Comparison of ENCODE assay signal across 15 cellular contexts in genomic region chr16:9395958-9396359, GRCh38.
DNase-seq lines count a peak whose midpoint lies in the region; ATAC-seq and TF ChIP-seq lines count a peak whose summit lies in the region.
"Had no signal": no experiment of that assay in that cellular context is flagged by ENCODE, and none has a peak within 500 bp of the region (broad histone marks: within the 10 kb centered on the region; RNA-seq: fewer than 3 reads in every experiment).

No MANE protein-coding gene starts in this region.

- no peaks in the 10 kb centered on the region for H3F3A ChIP-seq in GM23338 (replicated peaks; ENCODE audit: low read depth)
- peaks cover 18% of the 10 kb centered on the region for H3F3A ChIP-seq in neural progenitor cell (ENCODE audit: low read depth)

- H3K27me3 ChIP-seq in GM23338 (ENCODE audit: insufficient read depth) (no peaks in the 10 kb centered on the region), colonic mucosa (no peaks in the 10 kb centered on the region), neural progenitor cell (no peaks in the 10 kb centered on the region), osteoblast (ENCODE audit: insufficient read depth, low read length) (no peaks in the 10 kb centered on the region)

- H3K27ac ChIP-seq in GM23338 (ENCODE audit: low read depth) (no peak overlapping the region), colonic mucosa (no peak overlapping the region), neural progenitor cell (no peak overlapping the region), osteoblast (ENCODE audit: low read depth, low read length) (no peak overlapping the region)
- H3K27ac ChIP-seq: HL-60 had no signal

- H3K9me3 ChIP-seq in colonic mucosa (no peaks in the 10 kb centered on the region), neural progenitor cell (ENCODE audit: low read depth) (no peaks in the 10 kb centered on the region), osteoblast (ENCODE audit: low read depth, low read length) (no peaks in the 10 kb centered on the region)
- H3K9me3 ChIP-seq: HAP-1 had no signal

- H3K4me3 Mint-ChIP-seq in GM23338 (no peak overlapping the region), neural progenitor cell (no peak overlapping the region)
- H3K4me3 Mint-ChIP-seq: B cell had no signal

- peaks cover 7% of the 10 kb centered on the region; the same call in 2 of the 3 replicates for H3K9me3 Mint-ChIP-seq in GM23338
- peaks cover 6% of the 10 kb centered on the region for H3K9me3 Mint-ChIP-seq in neural progenitor cell

- H3K79me2 ChIP-seq in GM23338 (replicated peaks; ENCODE audit: insufficient read depth) (no peaks in the 10 kb centered on the region), neural progenitor cell (ENCODE audit: low read depth) (no peaks in the 10 kb centered on the region), osteoblast (ENCODE audit: insufficient read depth, low read length) (no peaks in the 10 kb centered on the region)

- peaks cover 5% of the 10 kb centered on the region for H3K9me2 ChIP-seq in GM23338 (ENCODE audit: insufficient read depth)

- DNase-seq in DMS153 treated with DMSO at 0.1 percent for 48 hours (lab: John Stamatoyannopoulos, UW; ENCODE audit: unreplicated experiment) (peak; percentile 13), GM23338 (ENCODE audit: low spot score) (no peak), colonic mucosa (peak; percentile 27), neural progenitor cell (ENCODE audit: low spot score) (no peak), NCI-H187 (lab: John Stamatoyannopoulos, UW) (no peak), osteoblast (ENCODE audit: insufficient read length, low spot score, missing footprints) (no peak)
- DNase-seq: CD4-positive, CD25-positive, alpha-beta regulatory T cell; DND-41; NCI-H187 treated with DMSO at 0.1 percent for 48 hours; PC-3 had no signal

- H3K4me3 ChIP-seq in GM23338 (no peak overlapping the region), colonic mucosa (no peak overlapping the region), neural progenitor cell (no peak overlapping the region), osteoblast (ENCODE audit: insufficient read depth, low read length) (no peak overlapping the region)
- H3K4me3 ChIP-seq: GM12878, HAP-1 had no signal

- H3K36me3 ChIP-seq in GM23338 (ENCODE audit: insufficient read depth) (no peaks in the 10 kb centered on the region), colonic mucosa (no peaks in the 10 kb centered on the region), neural progenitor cell (no peaks in the 10 kb centered on the region), osteoblast (ENCODE audit: insufficient read depth, low read length) (no peaks in the 10 kb centered on the region)
- H3K36me3 ChIP-seq: HAP-1 had no signal

- H2AFZ ChIP-seq in GM23338, result peak overlapping the region; percentile 23; the same call in 1 of the 2 replicates
- no peak overlapping the region for H2AFZ ChIP-seq in neural progenitor cell (replicated peaks)
- H2AFZ ChIP-seq in osteoblast (ENCODE audit: low read length), result no peak overlapping the region

- H4K20me1 ChIP-seq in GM23338 (replicated peaks; ENCODE audit: insufficient read depth) (no peaks in the 10 kb centered on the region), neural progenitor cell (ENCODE audit: low read depth) (no peaks in the 10 kb centered on the region), osteoblast (ENCODE audit: insufficient read depth, low read length) (no peaks in the 10 kb centered on the region)

- H3K9ac ChIP-seq in colonic mucosa (ENCODE audit: low read depth in 2 of 2, low read length in 2 of 2) (no peak overlapping the region), neural progenitor cell (no peak overlapping the region)

- H3K4me1 Mint-ChIP-seq in GM23338 (peaks cover 20% of the 10 kb centered on the region), neural progenitor cell (peaks cover 21% of the 10 kb centered on the region)
- H3K4me1 Mint-ChIP-seq: B cell; CD4-positive, CD25-positive, alpha-beta regulatory T cell had no signal

- TF ChIP-seq CTCF in GM23338 (conservative IDR thresholded peaks at IDR 0.05; ENCODE audit: low read depth in 2 of 2), result no peak
- TF ChIP-seq CTCF in colonic mucosa (IDR thresholded peaks at IDR 0.05), result no peak
- TF ChIP-seq CTCF in neural progenitor cell (IDR thresholded peaks at IDR 0.05), result no peak
- no peak for TF ChIP-seq CTCF in osteoblast (IDR thresholded peaks at IDR 0.05; ENCODE audit: extremely low read depth, low read depth, low read length)

- H3K4me1 ChIP-seq in GM23338 (ENCODE audit: insufficient read depth) (peaks cover 17% of the 10 kb centered on the region), colonic mucosa (no peaks in the 10 kb centered on the region), neural progenitor cell (peaks cover 46% of the 10 kb centered on the region), osteoblast (ENCODE audit: insufficient read depth, low read length) (no peaks in the 10 kb centered on the region)
- H3K4me1 ChIP-seq: HAP-1 had no signal

- H3K4me2 ChIP-seq in GM23338 (no peak overlapping the region), neural progenitor cell (peak overlapping the region; percentile 6), osteoblast (ENCODE audit: insufficient read depth, low read length) (no peak overlapping the region)

- H3K36me3 Mint-ChIP-seq in GM23338 (ENCODE audit: low read depth) (no peaks in the 10 kb centered on the region; the same call in 2 of the 3 replicates), neural progenitor cell (no peaks in the 10 kb centered on the region)
- H3K36me3 Mint-ChIP-seq: CD4-positive, CD25-positive, alpha-beta regulatory T cell had no signal

- ATAC-seq in GM23338, result no peak
- no peak for ATAC-seq in HG02571 (IDR thresholded peaks at IDR 0.05; ENCODE audit: unreplicated experiment)
- ATAC-seq: GM12878, PC-3 had no signal

- H3K27me3 Mint-ChIP-seq in GM23338 (ENCODE audit: insufficient read depth, low read depth, poor library complexity) (peaks cover 2% of the 10 kb centered on the region), neural progenitor cell (ENCODE audit: insufficient read depth, low read depth) (peaks cover 4% of the 10 kb centered on the region)
- H3K27me3 Mint-ChIP-seq: CD4-positive, CD25-positive, alpha-beta regulatory T cell had no signal

- intact Hi-C loops in colonic mucosa (cut with DNase I), result no loop called here

- no peak overlapping the region for H3K27ac Mint-ChIP-seq in GM23338
- H3K27ac Mint-ChIP-seq in neural progenitor cell, result no peak overlapping the region
- H3K27ac Mint-ChIP-seq: B cell; CD4-positive, CD25-positive, alpha-beta regulatory T cell had no signal

TF ChIP-seq in GM23338, 12 proteins besides CTCF, POLR2A, EP300 and RAD21:
- TF ChIP-seq ZNF331 (CRISPR knock-in tag; IDR thresholded peaks at IDR 0.05; ENCODE audit: low read depth) (no peak), EZH2 (IDR thresholded peaks at IDR 0.05; ENCODE audit: low read depth, unreplicated experiment) (no peak), ETS1 (IDR thresholded peaks at IDR 0.05) (no peak), REST (IDR thresholded peaks at IDR 0.05; ENCODE audit: unreplicated experiment) (no peak), ZNF114 (CRISPR knock-in tag; IDR thresholded peaks at IDR 0.05) (no peak), CREB1 (CRISPR knock-in tag; IDR thresholded peaks at IDR 0.05; ENCODE audit: low read depth) (no peak)

Comparison
In these comparisons a context has a peak if more than half of its experiments do, and no peak if none do; other contexts are left out.
1. DNase-seq: peak in DMS153 treated with DMSO at 0.1 percent for 48 hours (single experiment) and colonic mucosa (single experiment); none in GM23338 (single experiment), neural progenitor cell (single experiment), NCI-H187 (0 of 2) and osteoblast (single experiment).